Comparison of ENCODE assay signal across 2 cellular contexts in genomic region chr3:146162561-146162960, GRCh38.
TF ChIP-seq lines count a peak whose summit lies in the region.

No MANE protein-coding gene starts in this region.

TF ChIP-seq in IMR-90, 13 proteins besides CTCF, POLR2A, EP300 and RAD21:
- TF ChIP-seq SMC3 (IDR thresholded peaks at IDR 0.05; ENCODE audit: low read depth, low read length) (no peak), MAZ (IDR thresholded peaks at IDR 0.05; ENCODE audit: borderline replicate concordance, low read depth, low read length) (no peak), ELK1 (IDR thresholded peaks at IDR 0.05; ENCODE audit: borderline replicate concordance, low read depth, low read length) (no peak), CEBPB (IDR thresholded peaks at IDR 0.05; ENCODE audit: low read depth, low read length) (no peak), FOS (IDR thresholded peaks at IDR 0.05; ENCODE audit: low read depth, low read length) (no peak), RCOR1 (IDR thresholded peaks at IDR 0.05; ENCODE audit: insufficient replicate concordance, low read length) (no peak), CHD1 (IDR thresholded peaks at IDR 0.05; ENCODE audit: low read depth, low read length) (no peak)
- TF ChIP-seq, protein P1, sequence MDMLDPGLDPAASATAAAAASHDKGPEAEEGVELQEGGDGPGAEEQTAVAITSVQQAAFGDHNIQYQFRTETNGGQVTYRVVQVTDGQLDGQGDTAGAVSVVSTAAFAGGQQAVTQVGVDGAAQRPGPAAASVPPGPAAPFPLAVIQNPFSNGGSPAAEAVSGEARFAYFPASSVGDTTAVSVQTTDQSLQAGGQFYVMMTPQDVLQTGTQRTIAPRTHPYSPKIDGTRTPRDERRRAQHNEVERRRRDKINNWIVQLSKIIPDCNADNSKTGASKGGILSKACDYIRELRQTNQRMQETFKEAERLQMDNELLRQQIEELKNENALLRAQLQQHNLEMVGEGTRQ (IDR thresholded peaks at IDR 0.05; ENCODE audit: low read depth, low read length): no peak

TF ChIP-seq in liver, 16 proteins besides CTCF, POLR2A, EP300 and RAD21:
- TF ChIP-seq EGR1 (IDR thresholded peaks at IDR 0.05; ENCODE audit: low read depth in 2 of 2) (no peak), HNF4A (conservative IDR thresholded peaks at IDR 0.05) (peak; percentile 41 to 48), YY1 (IDR thresholded peaks at IDR 0.05) (peak; percentile 21), NR2F2 (IDR thresholded peaks at IDR 0.05) (no peak)
